19 cellular contexts compared by ENCODE assay signal in the genomic region with DNA sequence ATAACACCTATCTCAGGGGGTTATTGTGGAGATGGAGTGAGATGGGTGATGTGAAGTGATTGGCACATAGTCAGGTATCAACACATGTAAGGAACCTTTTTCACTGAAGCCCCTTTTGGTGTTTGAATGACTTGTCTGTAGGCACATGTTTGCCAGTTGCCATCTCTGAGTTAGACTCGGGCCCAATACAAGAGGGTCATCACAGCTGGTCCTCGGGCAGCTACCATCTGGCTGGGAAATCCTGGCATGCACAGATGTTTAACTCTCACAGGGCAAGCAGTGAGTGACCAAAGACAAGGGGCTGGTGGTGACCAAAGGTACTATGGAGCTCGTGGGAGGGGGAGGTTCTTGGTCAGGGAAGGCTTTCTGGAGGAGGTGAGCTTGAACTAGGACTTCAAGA.
"Had no signal": no experiment of that assay in that cellular context is flagged by ENCODE, and none has a peak within 500 bp of the region (broad histone marks: within the 10 kb centered on the region; RNA-seq: fewer than 3 reads in every experiment).

No MANE protein-coding gene starts in this region.

- DNase-seq: Kasumi-1; KG1; MM.1S; NCI-H1092 treated with DMSO at 0.1 percent for 48 hours; NCI-H1436; NCI-H187; NCI-H2029; NCI-H2081 treated with DMSO at 0.1 percent for 48 hours; NCI-H2171 treated with DMSO at 0.1 percent for 48 hours; NCI-H345; NCI-H446 treated with DMSO at 0.1 percent for 48 hours; NCI-H510A treated with DMSO at 0.1 percent for 48 hours; NCI-H526; NCI-H82; NK-92 treated with Interleukin-12 subunit alpha and Interleukin-12 subunit beta, amount 100 ng/mL, for 24 hours; PC-3; SK-N-SH had no signal

- ATAC-seq: Panc1, PC-3 had no signal

- H3K9me3 ChIP-seq: SK-N-SH had no signal

- H3K27ac ChIP-seq: RWPE1 had no signal
